ENCODE assay signal across 8 cellular contexts in the genomic region with DNA sequence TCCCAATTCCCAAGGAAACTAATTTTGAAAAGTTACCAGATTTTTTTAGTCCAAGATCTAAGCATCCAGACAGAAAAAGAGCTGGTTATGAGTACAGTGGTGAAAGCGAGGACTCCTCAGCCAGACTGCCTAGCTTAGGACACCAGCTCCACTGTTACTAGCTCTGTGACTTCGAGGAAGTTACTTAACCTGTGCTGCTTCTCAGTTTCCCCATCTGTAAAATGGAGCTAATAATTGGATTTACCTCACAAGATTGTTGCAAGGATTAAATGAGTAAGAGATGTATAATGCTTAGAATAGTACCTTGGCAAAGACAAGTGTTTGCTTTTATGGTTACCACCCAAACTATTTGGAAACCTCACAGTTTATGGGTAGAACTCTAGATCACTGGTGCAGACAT. TPM values are rescaled to one million over a fixed set of nuclear protein-coding genes. Genes with fewer than 3 reads are reported as not detected.
DNase-seq lines count a peak whose midpoint lies in the region; TF ChIP-seq lines count a peak whose summit lies in the region.

No MANE protein-coding gene starts in this region.

- TF ChIP-seq CTCF in GM12875 (IDR thresholded peaks at IDR 0.05; ENCODE audit: borderline replicate concordance, insufficient read depth, low read depth, low read length) (no peak), fibroblast of villous mesenchyme (IDR thresholded peaks at IDR 0.05; ENCODE audit: insufficient read depth, low read depth, low read length) (no peak), sigmoid colon (IDR thresholded peaks at IDR 0.05) (no peak)

- intact Hi-C loops in sigmoid colon (cut with DNase I), result loop anchor here (2.0 kb wide), 1 partner anchor 91 kb away; no protein-coding TSS in a partner anchor

- no peaks in the 10 kb centered on the region for H3K27me3 ChIP-seq in sigmoid colon

- H3K27ac ChIP-seq in SK-N-MC, result no peak overlapping the region
- peak overlapping the region; percentile 93 to 97 (median 94) for H3K27ac ChIP-seq in sigmoid colon

- TF ChIP-seq POLR2A in sigmoid colon (IDR thresholded peaks at IDR 0.05), result no peak

- DNase-seq in SK-N-MC (ENCODE audit: low read depth, low spot score) (no peak), fibroblast of villous mesenchyme (ENCODE audit: low read depth) (no peak), sigmoid colon (no peak), EL (no peak), HK-2 (ENCODE audit: unreplicated experiment) (no peak)
- no peak for DNase-seq in central memory CD4-positive, alpha-beta T cell
- DNase-seq in stimulated activated CD4-positive, alpha-beta T cell treated with anti-CD3 and anti-CD28 coated beads, Interleukin-4, amount 100 ng/mL, for 4 hours, result no peak

- peak overlapping the region; percentile 70 for H3K9ac ChIP-seq in SK-N-MC (ENCODE audit: insufficient read length)

- H3K9me3 ChIP-seq in SK-N-MC (ENCODE audit: low read depth, low read length) (no peaks in the 10 kb centered on the region), sigmoid colon (no peaks in the 10 kb centered on the region)

- H3K4me1 ChIP-seq in sigmoid colon, result peaks cover 0 to 22% (median 19%) of the 10 kb centered on the region in 4 donors

- peak overlapping the region; percentile 59 for H3K4me3 ChIP-seq in GM12875 (ENCODE audit: low read depth, low read length)
- peak overlapping the region; percentile 91 for H3K4me3 ChIP-seq in SK-N-MC
- H3K4me3 ChIP-seq in fibroblast of villous mesenchyme (ENCODE audit: low read depth, low read length), result peak overlapping the region; percentile 82
- peak overlapping the region; percentile 71 to 77 (median 74) for H3K4me3 ChIP-seq in sigmoid colon

- WGBS in sigmoid colon, 2 donors, result 48 to 60% methylated on average over 2 of the region's 2 CpGs

- TF ChIP-seq EP300 in sigmoid colon (IDR thresholded peaks at IDR 0.05), result no peak

- H3K36me3 ChIP-seq in SK-N-MC (ENCODE audit: insufficient read depth, low read length) (no peaks in the 10 kb centered on the region), sigmoid colon (peaks cover 0 to 3% (median 0%) of the 10 kb centered on the region in 4 donors)

RNA-seq across cellular contexts. Expression of gene NT5DC1, which starts 1.1 kb away (rescaled TPM):
- total RNA-seq in fibroblast of villous mesenchyme (5.2 and 7.8 TPM in 2 replicates), sigmoid colon (10 to 100 TPM in 1 of 4 donors, 1 to 10 TPM in 3; 8.2 to 21.7 (median 8.8) TPM)
- polyA plus RNA-seq in sigmoid colon, result 10 to 100 TPM in 2 of 3 donors, 1 to 10 TPM in 1; 9.9 to 21.0 (median 17.5) TPM

RNA-seq across cellular contexts. Expression of gene COL10A1, which starts 24.1 kb away (rescaled TPM):
- 4.3 and 10.6 TPM in 2 replicates for total RNA-seq in fibroblast of villous mesenchyme
- not detected for total RNA-seq in sigmoid colon
- polyA plus RNA-seq in sigmoid colon, result not detected

RNA-seq across cellular contexts. Expression of gene FRK, which starts 41.1 kb away (rescaled TPM):
- total RNA-seq in fibroblast of villous mesenchyme, result 0.32 and 0.43 TPM in 2 replicates
- total RNA-seq in sigmoid colon, result under 1 TPM; 0.16 to 0.71 (median 0.41) TPM
- 1 to 10 TPM; 3.2 to 6.5 (median 3.6) TPM for polyA plus RNA-seq in sigmoid colon
